ENCODE assay signal across 9 cellular contexts in the genomic region with DNA sequence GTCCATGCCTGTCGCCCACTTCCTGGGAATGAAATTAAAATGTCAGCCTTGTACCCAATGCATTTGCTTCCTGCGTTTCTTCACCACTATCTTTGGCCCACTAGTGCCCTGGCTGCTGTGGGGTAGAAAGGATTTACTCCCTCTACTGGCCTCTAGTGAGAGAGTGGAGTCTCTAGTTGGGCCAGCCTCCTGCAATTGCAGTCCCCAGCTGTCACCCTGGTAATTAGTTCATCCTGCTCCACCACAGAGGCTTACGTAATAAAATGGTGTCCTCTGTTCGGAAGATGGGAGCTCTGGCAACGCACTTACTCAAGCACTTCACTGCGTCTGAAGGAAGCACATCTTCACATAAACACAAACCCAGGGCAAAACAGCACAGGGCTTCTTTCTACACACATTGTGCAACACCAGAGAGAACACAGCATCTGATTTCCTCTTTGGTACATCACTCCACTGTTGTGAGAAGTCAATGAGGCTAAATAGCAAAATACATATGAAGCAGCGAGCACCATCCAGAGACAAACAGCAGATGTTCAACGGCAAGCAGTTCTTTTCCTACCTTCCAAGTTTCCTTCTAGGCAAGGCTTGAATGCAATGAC.
DNase-seq lines count a peak whose midpoint lies in the region; ATAC-seq and TF ChIP-seq lines count a peak whose summit lies in the region.
"Had no signal": no experiment of that assay in that cellular context is flagged by ENCODE, and none has a peak within 500 bp of the region (broad histone marks: within the 10 kb centered on the region; RNA-seq: fewer than 3 reads in every experiment).

No MANE protein-coding gene starts in this region.

- no peak overlapping the region for H3K27ac ChIP-seq in DOHH2 (ENCODE audit: low read depth, low read length)
- H3K27ac ChIP-seq in Panc1 (ENCODE audit: low read length): no peak overlapping the region
- H3K27ac ChIP-seq in testis: no peak overlapping the region
- H3K27ac ChIP-seq: parathyroid adenoma had no signal

- H3K9me3 ChIP-seq in DOHH2 (ENCODE audit: control insufficient read depth, insufficient read depth, low read length) (no peaks in the 10 kb centered on the region), Panc1 (ENCODE audit: control insufficient read depth, insufficient read depth, low read depth, low read length) (no peaks in the 10 kb centered on the region), testis (no peaks in the 10 kb centered on the region)

- H3K4me1 ChIP-seq in DOHH2 (ENCODE audit: control insufficient read depth, low read length) (no peaks in the 10 kb centered on the region), Panc1 (ENCODE audit: control insufficient read depth, insufficient read depth, low read length) (no peaks in the 10 kb centered on the region), testis (no peaks in the 10 kb centered on the region)
- H3K4me1 ChIP-seq: parathyroid adenoma had no signal

- no peaks in the 10 kb centered on the region for H3F3A ChIP-seq in DOHH2 (ENCODE audit: control insufficient read depth, insufficient read depth)

- DNase-seq in Panc1 (ENCODE audit: low read depth, low spot score): no peak
- peak; percentile 38 for DNase-seq in iPS-NIHi7 (ENCODE audit: extremely low spot score)
- DNase-seq in activated CD4-positive, alpha-beta T cell treated with anti-CD3 and anti-CD28 coated beads for 1 hour: no peak
- no peak for DNase-seq in HK-2 (ENCODE audit: unreplicated experiment)
- DNase-seq in testis: no peak

- TF ChIP-seq CTCF in DOHH2 (IDR thresholded peaks at IDR 0.05; ENCODE audit: low read depth, low read length, poor library complexity, severe bottlenecking) (peak; percentile 51), LNCAP (IDR thresholded peaks at IDR 0.05) (peak; percentile 15; the same call in 1 of the 2 replicates), Panc1 (IDR thresholded peaks at IDR 0.05) (peak; percentile 39), testis (IDR thresholded peaks at IDR 0.05) (no peak)

- H4K20me1 ChIP-seq in DOHH2 (ENCODE audit: control insufficient read depth, insufficient read depth, low read depth, low read length): no peaks in the 10 kb centered on the region

- POLR2A ChIA-PET in Panc1 (lab: Charles Lee): no interaction called here

- no peaks in the 10 kb centered on the region for H3K27me3 ChIP-seq in DOHH2 (ENCODE audit: control insufficient read depth, low read length)
- no peaks in the 10 kb centered on the region for H3K27me3 ChIP-seq in Panc1 (ENCODE audit: control insufficient read depth, insufficient read depth, low read length)
- no peaks in the 10 kb centered on the region for H3K27me3 ChIP-seq in testis

- intact Hi-C loops in Panc1 (cut with micrococcal nuclease; ENCODE audit: unreplicated experiment): no loop called here
- intact Hi-C loops in testis (cut with DNase I; ENCODE audit: low total_unique reads): no loop called here

- BruUV-seq in Panc1 (replicated peaks; lab: Mats Ljungman, UMichigan): no TSS peak

- no peaks in the 10 kb centered on the region for H3K79me2 ChIP-seq in DOHH2 (ENCODE audit: control insufficient read depth, low read length)
- H3K79me2 ChIP-seq: parathyroid adenoma had no signal

- no peak for TF ChIP-seq POLR2A in testis (IDR thresholded peaks at IDR 0.05)

- H3K9me2 ChIP-seq in DOHH2 (replicated peaks; ENCODE audit: control insufficient read depth, low read length): no peaks in the 10 kb centered on the region

- in situ Hi-C loops in Panc1 (cut with HindIII; ENCODE audit: low pct_unique_long_range_greater_than_20kb, low sequenced_read_pairs): no loop called here

- CTCF ChIA-PET in Panc1 (lab: Charles Lee): no interaction called here

- no peak for ATAC-seq in Panc1
- ATAC-seq in HG03135 (IDR thresholded peaks at IDR 0.05; ENCODE audit: unreplicated experiment): no peak

- no peak overlapping the region for H3K4me3 ChIP-seq in DOHH2 (ENCODE audit: low read length)
- no peak overlapping the region for H3K4me3 ChIP-seq in Panc1 (ENCODE audit: low read depth in 2 of 2, low read length in 2 of 2)
- H3K4me3 ChIP-seq in testis: no peak overlapping the region

- WGBS in testis, 2 donors: 82 to 90% methylated on average over 8 of the region's 8 CpGs

- H3K36me3 ChIP-seq in DOHH2 (ENCODE audit: control insufficient read depth, low read length) (no peaks in the 10 kb centered on the region), Panc1 (ENCODE audit: control insufficient read depth, insufficient read depth, low read length) (no peaks in the 10 kb centered on the region), testis (ENCODE audit: low read depth, missing control alignments) (no peaks in the 10 kb centered on the region)

- no peak overlapping the region for H3K4me2 ChIP-seq in DOHH2 (ENCODE audit: low read length)

Comparison
In these comparisons a context has a peak if more than half of its experiments do, and no peak if none do; other contexts are left out.
1. CTCF ChIP-seq: peak in DOHH2 (single experiment), LNCAP (single experiment) and Panc1 (single experiment); none in testis (0 of 3).